In genomic region chr6:76701610-76702009, GRCh38 we compare ENCODE assay signal across 26 cellular contexts.
A peak's percentile ranks its signal among the peaks of the same experiment; 100 is the strongest.
DNase-seq lines count a peak whose midpoint lies in the region; ATAC-seq and TF ChIP-seq lines count a peak whose summit lies in the region.
"Had no signal": no experiment of that assay in that cellular context is flagged by ENCODE, and none has a peak within 500 bp of the region (broad histone marks: within the 10 kb centered on the region; RNA-seq: fewer than 3 reads in every experiment).

No MANE protein-coding gene starts in this region.

- TF ChIP-seq CTCF in OCI-LY3 (IDR thresholded peaks at IDR 0.05; ENCODE audit: low read depth, low read length) (no peak), hepatocyte (IDR thresholded peaks at IDR 0.05; ENCODE audit: poor library complexity) (peak; percentile 18), smooth muscle cell (IDR thresholded peaks at IDR 0.05; ENCODE audit: borderline replicate concordance, insufficient read depth, poor library complexity, severe bottlenecking) (peak; percentile 23)

- no peaks in the 10 kb centered on the region for H3K9me3 ChIP-seq in OCI-LY3 (ENCODE audit: insufficient read depth, low read length)
- H3K9me3 ChIP-seq in hepatocyte (ENCODE audit: low read depth) = no peaks in the 10 kb centered on the region
- no peaks in the 10 kb centered on the region for H3K9me3 ChIP-seq in smooth muscle cell (replicated peaks; ENCODE audit: low read depth)
- H3K9me3 ChIP-seq: gastroesophageal sphincter, left lung, prostate gland, right lobe of liver, SJSA1, stomach had no signal

- H3K4me2 ChIP-seq in OCI-LY3 (ENCODE audit: low read length) (no peak overlapping the region), hepatocyte (no peak overlapping the region), smooth muscle cell (no peak overlapping the region)

- no peak overlapping the region for H3K4me3 ChIP-seq in OCI-LY3 (ENCODE audit: low read length)
- no peak overlapping the region for H3K4me3 ChIP-seq in hepatocyte
- no peak overlapping the region for H3K4me3 ChIP-seq in smooth muscle cell
- H3K4me3 ChIP-seq: gastroesophageal sphincter, left lung, prostate gland, right lobe of liver, SJSA1, stomach had no signal

- ATAC-seq in HG03565 (IDR thresholded peaks at IDR 0.05; ENCODE audit: unreplicated experiment) = no peak
- ATAC-seq: gastroesophageal sphincter, left lung, right lobe of liver had no signal

- no peaks in the 10 kb centered on the region for H3K79me2 ChIP-seq in OCI-LY3 (ENCODE audit: low read length)
- no peaks in the 10 kb centered on the region for H3K79me2 ChIP-seq in hepatocyte
- H3K79me2 ChIP-seq in smooth muscle cell (ENCODE audit: low read depth) = no peaks in the 10 kb centered on the region

- in situ Hi-C loops in T47D (cut with HindIII; ENCODE audit: low pct_unique_long_range_greater_than_20kb, low sequenced_read_pairs) = no loop called here

- 0 out of 2 replicates have a peak overlapping the region, but pooled peaks have one; percentile 21 for H2AFZ ChIP-seq in OCI-LY3 (ENCODE audit: low read depth, low read length)
- peak overlapping the region; percentile 19 for H2AFZ ChIP-seq in hepatocyte
- H2AFZ ChIP-seq in smooth muscle cell (ENCODE audit: low read depth) = peak overlapping the region; percentile 59

- no peak overlapping the region for H3K27ac ChIP-seq in OCI-LY3 (ENCODE audit: low read length)
- H3K27ac ChIP-seq in hepatocyte = no peak overlapping the region
- H3K27ac ChIP-seq in smooth muscle cell (ENCODE audit: low read depth) = peak overlapping the region; percentile 13
- H3K27ac ChIP-seq: C4-2B, gastroesophageal sphincter, left lung, prostate gland, right lobe of liver, SJSA1, stomach, WERI-Rb-1 had no signal

- H3K27me3 ChIP-seq in OCI-LY3 (ENCODE audit: low read depth, low read length) (no peaks in the 10 kb centered on the region), hepatocyte (no peaks in the 10 kb centered on the region), smooth muscle cell (ENCODE audit: low read depth) (no peaks in the 10 kb centered on the region)
- H3K27me3 ChIP-seq: gastroesophageal sphincter, left lung, right lobe of liver, SJSA1, stomach had no signal

- no peak overlapping the region for H3K9ac ChIP-seq in OCI-LY3 (ENCODE audit: low read length)
- H3K9ac ChIP-seq in smooth muscle cell (ENCODE audit: low read depth) = no peak overlapping the region

- DNase-seq in T47D (ENCODE audit: low read depth in 1 of 2, low spot score in 1 of 2) (peak; percentile 5 to 28), hepatocyte (ENCODE audit: low spot score) (no peak), smooth muscle cell (lab: John Stamatoyannopoulos, UW; ENCODE audit: unreplicated experiment) (no peak), GM03348 (ENCODE audit: low spot score) (no peak), SIG-M5 (lab: John Stamatoyannopoulos, UW) (no peak)
- DNase-seq: activated CD4-positive, alpha-beta T cell treated with anti-CD3 and anti-CD28 coated beads for 4 hours; activated CD8-positive, alpha-beta memory T cell treated with anti-CD3 and anti-CD28 coated beads for 24 hours; caudate nucleus; COR-L47; DMS53; left lung; naive B cell; NCI-H1092; NCI-H1694; NCI-H446; NCI-H774; right lobe of liver; stomach; T1000; WERI-Rb-1 had no signal

- H3K4me1 ChIP-seq in OCI-LY3 (ENCODE audit: low read length) (peaks cover 4% of the 10 kb centered on the region; the same call in 1 of the 2 replicates), hepatocyte (ENCODE audit: insufficient read depth) (peaks cover 4% of the 10 kb centered on the region), smooth muscle cell (ENCODE audit: low read depth) (peaks cover 4% of the 10 kb centered on the region)
- H3K4me1 ChIP-seq: gastroesophageal sphincter, left lung, prostate gland, right lobe of liver, SJSA1, stomach had no signal

- WGBS in hepatocyte (ENCODE audit: low lambda C conversion rate, missing lambda C conversion rate) = 35% methylated on average over 3 of the region's 3 CpGs
- 48% methylated on average over 3 of the region's 3 CpGs for WGBS in smooth muscle cell (ENCODE audit: low lambda C conversion rate)

- no peaks in the 10 kb centered on the region for H3K9me2 ChIP-seq in hepatocyte (replicated peaks; ENCODE audit: insufficient read depth)

- no peaks in the 10 kb centered on the region for H3F3A ChIP-seq in smooth muscle cell (ENCODE audit: low read depth)

- H3K36me3 ChIP-seq in OCI-LY3 (replicated peaks; ENCODE audit: low read depth, low read length) = no peaks in the 10 kb centered on the region
- no peaks in the 10 kb centered on the region for H3K36me3 ChIP-seq in hepatocyte (replicated peaks; ENCODE audit: insufficient read depth, low read depth)
- no peaks in the 10 kb centered on the region for H3K36me3 ChIP-seq in smooth muscle cell (ENCODE audit: low read depth)
- H3K36me3 ChIP-seq: gastroesophageal sphincter, left lung, prostate gland, right lobe of liver, SJSA1, stomach, WERI-Rb-1 had no signal

- H4K20me1 ChIP-seq in OCI-LY3 (ENCODE audit: insufficient read depth, low read length) = no peaks in the 10 kb centered on the region
- no peaks in the 10 kb centered on the region for H4K20me1 ChIP-seq in hepatocyte (ENCODE audit: insufficient read depth, poor library complexity, severe bottlenecking)
- H4K20me1 ChIP-seq in smooth muscle cell (ENCODE audit: low read depth) = no peaks in the 10 kb centered on the region

Comparison
In these comparisons a context has a peak if more than half of its experiments do, and no peak if none do; other contexts are left out.
1. DNase-seq: peak in T47D (2 of 2); none in hepatocyte (single experiment), smooth muscle cell (single experiment), GM03348 (single experiment) and SIG-M5 (single experiment).
2. Peak in every context shown above with its lines, with median percentiles within 50 percentile points of each other: H2AFZ ChIP-seq.